In genomic region chr14:105526781-105527380, GRCh38 we compare ENCODE assay signal across 9 cellular contexts. TPM values are rescaled to one million over a fixed set of nuclear protein-coding genes. Genes with fewer than 3 reads are reported as not detected.
A peak's percentile ranks its signal among the peaks of the same experiment; 100 is the strongest.
DNase-seq lines count a peak whose midpoint lies in the region; ATAC-seq and TF ChIP-seq lines count a peak whose summit lies in the region.
"Had no signal": no experiment of that assay in that cellular context is flagged by ENCODE, and none has a peak within 500 bp of the region (broad histone marks: within the 10 kb centered on the region; RNA-seq: fewer than 3 reads in every experiment).

No MANE protein-coding gene starts in this region.

- DNase-seq in NCI-H748 (lab: John Stamatoyannopoulos, UW; ENCODE audit: unreplicated experiment) (peak; percentile 57), NCI-H748 treated with DMSO at 0.1 percent for 48 hours (lab: John Stamatoyannopoulos, UW) (no peak), kidney epithelial cell (ENCODE audit: low read depth) (no peak), suprapubic skin (ENCODE audit: low spot score in 2 of 2) (peak in 1 of 2 donors; percentile 74), germinal center (ENCODE audit: low spot score) (no peak), HPDE6-E6E7 (ENCODE audit: extremely low spot score) (no peak)
- DNase-seq in activated naive CD8-positive, alpha-beta T cell treated with anti-CD3 and anti-CD28 coated beads for 36 hours: no peak

- ATAC-seq in esophagus mucosa: no peak

- peaks cover 23% of the 10 kb centered on the region for H3K27me3 Mint-ChIP-seq in activated naive CD8-positive, alpha-beta T cell treated with anti-CD3 and anti-CD28 coated beads for 36 hours

- H3K4me1 Mint-ChIP-seq in activated naive CD8-positive, alpha-beta T cell treated with anti-CD3 and anti-CD28 coated beads for 36 hours: peaks cover 16% of the 10 kb centered on the region

- no peak for TF ChIP-seq POLR2A in suprapubic skin (IDR thresholded peaks at IDR 0.05)

- no peak overlapping the region for H3K27ac ChIP-seq in suprapubic skin

- TF ChIP-seq EP300 in suprapubic skin (IDR thresholded peaks at IDR 0.05): no peak

- H3K27me3 ChIP-seq in kidney epithelial cell (ENCODE audit: control insufficient read depth, insufficient read depth, low read length) (peaks cover 48% of the 10 kb centered on the region), suprapubic skin (peaks cover 18% of the 10 kb centered on the region)

- H3K36me3 ChIP-seq in kidney epithelial cell (ENCODE audit: control insufficient read depth, insufficient read depth, low read length) (no peaks in the 10 kb centered on the region), suprapubic skin (no peaks in the 10 kb centered on the region)

- H3K4me3 ChIP-seq in kidney epithelial cell (ENCODE audit: low read depth, low read length) (peak overlapping the region; percentile 48), suprapubic skin (peak overlapping the region; percentile 70)
- H3K4me3 ChIP-seq: K562 had no signal

- peaks cover 35% of the 10 kb centered on the region for H3K4me1 ChIP-seq in suprapubic skin

- under 1% methylated on average over 24 of the region's 48 CpGs for WGBS in suprapubic skin

- peaks cover 7% of the 10 kb centered on the region for H3K9me3 Mint-ChIP-seq in activated naive CD8-positive, alpha-beta T cell treated with anti-CD3 and anti-CD28 coated beads for 36 hours

- no peaks in the 10 kb centered on the region for H3K9me3 ChIP-seq in suprapubic skin

- peaks cover 24% of the 10 kb centered on the region for H3K36me3 Mint-ChIP-seq in activated naive CD8-positive, alpha-beta T cell treated with anti-CD3 and anti-CD28 coated beads for 36 hours

- TF ChIP-seq CTCF in kidney epithelial cell (IDR thresholded peaks at IDR 0.05; ENCODE audit: insufficient read depth, low read length, poor library complexity, severe bottlenecking) (no peak), suprapubic skin (IDR thresholded peaks at IDR 0.05) (no peak)

- peak overlapping the region; percentile 86 for H3K4me3 Mint-ChIP-seq in activated naive CD8-positive, alpha-beta T cell treated with anti-CD3 and anti-CD28 coated beads for 36 hours

- H3K27ac Mint-ChIP-seq in activated naive CD8-positive, alpha-beta T cell treated with anti-CD3 and anti-CD28 coated beads for 36 hours: peak overlapping the region; percentile 80

RNA-seq across cellular contexts. Expression of gene TMEM121, which starts 0.5 kb away (rescaled TPM):
- total RNA-seq in activated naive CD8-positive, alpha-beta T cell treated with anti-CD3 and anti-CD28 coated beads for 36 hours: 10 to 100 TPM; 16.7 to 16.8 TPM
- 10.1 and 13.4 TPM in 2 replicates for total RNA-seq in kidney epithelial cell
- total RNA-seq in suprapubic skin: 1 to 10 TPM; 1.7 to 4.2 (median 2.7) TPM
- 0.48 TPM for total RNA-seq in esophagus mucosa

RNA-seq across cellular contexts. Expression of gene TEDC1, which starts 35.8 kb away (rescaled TPM):
- 10 to 100 TPM; 33.6 to 34.9 TPM for total RNA-seq in activated naive CD8-positive, alpha-beta T cell treated with anti-CD3 and anti-CD28 coated beads for 36 hours
- 7.1 and 7.5 TPM in 2 replicates for total RNA-seq in kidney epithelial cell
- 10 to 100 TPM; 11.4 to 41.0 (median 14.0) TPM for total RNA-seq in suprapubic skin
- 8.9 TPM for total RNA-seq in esophagus mucosa

RNA-seq across cellular contexts. Expression of gene CRIP1, which starts 40.2 kb away (rescaled TPM):
- 10 to 100 TPM; 82.5 to 87.3 TPM for total RNA-seq in activated naive CD8-positive, alpha-beta T cell treated with anti-CD3 and anti-CD28 coated beads for 36 hours
- total RNA-seq in kidney epithelial cell (2.0 and 11.1 TPM in 2 replicates), suprapubic skin (100 to 1,000 TPM in 1 of 4 donors, 10 to 100 TPM in 3; 28.6 to 140 (median 76.2) TPM), esophagus mucosa (42.6 TPM)

RNA-seq across cellular contexts. Expression of gene CRIP2, which starts 52.3 kb away (rescaled TPM):
- under 1 TPM; 0.16 to 0.41 TPM for total RNA-seq in activated naive CD8-positive, alpha-beta T cell treated with anti-CD3 and anti-CD28 coated beads for 36 hours
- total RNA-seq in kidney epithelial cell (101 and 128 TPM in 2 replicates), suprapubic skin (100 to 1,000 TPM in 2 of 4 donors, 10 to 100 TPM in 2; 70.7 to 140 (median 104) TPM), esophagus mucosa (51.5 TPM)
